In genomic region chr4:95267081-95267480, GRCh38 we compare ENCODE assay signal across 16 cellular contexts.
DNase-seq lines count a peak whose midpoint lies in the region; ATAC-seq and TF ChIP-seq lines count a peak whose summit lies in the region.
"Had no signal": no experiment of that assay in that cellular context is flagged by ENCODE, and none has a peak within 500 bp of the region (broad histone marks: within the 10 kb centered on the region; RNA-seq: fewer than 3 reads in every experiment).

No MANE protein-coding gene starts in this region.

- no peaks in the 10 kb centered on the region for H3K9me3 Mint-ChIP-seq in osteocyte (ENCODE audit: unreplicated experiment)
- H3K9me3 Mint-ChIP-seq in activated T-helper 1 cell treated with anti-CD3 and anti-CD28 coated beads, Interleukin-12 subunit alpha, Interleukin-12 subunit beta, Interleukin-2, Interleukin-4 antibody, amounts not matched to agents 30 ng/mL and 10 ng/mL and 1 ng/mL, durations not matched to agents 14 hours and 24 hours and 36 hours = no peaks in the 10 kb centered on the region

- peak overlapping the region; percentile 24; the same call in 1 of the 2 replicates for H3K4me3 ChIP-seq in GM23248
- no peak overlapping the region for H3K4me3 ChIP-seq in epithelial cell of esophagus (ENCODE audit: low read length)

- no peak overlapping the region for H3K9ac ChIP-seq in GM23248
- H3K9ac ChIP-seq: KMS-11 had no signal

- in situ Hi-C loops in GM23248 (cut with MboI) = no loop called here

- H3K27ac ChIP-seq in GM23248 = no peak overlapping the region
- H3K27ac ChIP-seq: KMS-11 had no signal

- ATAC-seq in SK-N-SH treated with all-trans-retinoic acid at 6 μM for 48 hours = peak; percentile 90
- no peak for ATAC-seq in HG03565 (IDR thresholded peaks at IDR 0.05; ENCODE audit: unreplicated experiment)

- H3F3A ChIP-seq in GM23248 (ENCODE audit: insufficient read depth) = no peaks in the 10 kb centered on the region

- no peaks in the 10 kb centered on the region for H3K27me3 Mint-ChIP-seq in osteocyte (ENCODE audit: unreplicated experiment)
- no peaks in the 10 kb centered on the region for H3K27me3 Mint-ChIP-seq in activated T-helper 1 cell treated with anti-CD3 and anti-CD28 coated beads, Interleukin-12 subunit alpha, Interleukin-12 subunit beta, Interleukin-2, Interleukin-4 antibody, amounts not matched to agents 30 ng/mL and 10 ng/mL and 1 ng/mL, durations not matched to agents 14 hours and 24 hours and 36 hours (ENCODE audit: insufficient read depth)

- H3K36me3 ChIP-seq in GM23248 (ENCODE audit: low read depth) = no peaks in the 10 kb centered on the region

- peak; percentile 68 for DNase-seq in GM23248
- peak; percentile 38 for DNase-seq in epithelial cell of esophagus (ENCODE audit: low read depth)
- no peak for DNase-seq in osteocyte (ENCODE audit: extremely low spot score, unreplicated experiment)
- DNase-seq in HuH-7.5 (ENCODE audit: low spot score) = no peak
- no peak for DNase-seq in activated T-helper 1 cell treated with anti-CD3 and anti-CD28 coated beads, Interleukin-12 subunit alpha, Interleukin-12 subunit beta, Interleukin-2, Interleukin-4 antibody, amounts not matched to agents 30 ng/mL and 10 ng/mL and 1 ng/mL, durations not matched to agents 14 hours and 24 hours and 36 hours (ENCODE audit: low spot score)
- no peak for DNase-seq in DMS114 treated with DMSO at 0.1 percent for 48 hours (lab: John Stamatoyannopoulos, UW; ENCODE audit: unreplicated experiment)
- DNase-seq: activated CD4-positive, alpha-beta T cell treated with anti-CD3 and anti-CD28 coated beads, Interleukin-2, amount 50 U/mL, for 48 hours; effector CD8-positive, alpha-beta T cell; GDM1; islet precursor cell; NCI-H1694; NCI-H526; stimulated activated CD4-positive, alpha-beta T cell treated with anti-CD3 and anti-CD28 coated beads, Interleukin-4, amount 100 ng/mL, for 24 hours had no signal

- peak overlapping the region; percentile 60 for H3K27ac Mint-ChIP-seq in osteocyte (ENCODE audit: unreplicated experiment)
- H3K27ac Mint-ChIP-seq in activated T-helper 1 cell treated with anti-CD3 and anti-CD28 coated beads, Interleukin-12 subunit alpha, Interleukin-12 subunit beta, Interleukin-2, Interleukin-4 antibody, amounts not matched to agents 30 ng/mL and 10 ng/mL and 1 ng/mL, durations not matched to agents 14 hours and 24 hours and 36 hours = no peak overlapping the region

- H3K36me3 Mint-ChIP-seq in osteocyte (ENCODE audit: unreplicated experiment) = no peaks in the 10 kb centered on the region
- H3K36me3 Mint-ChIP-seq in activated T-helper 1 cell treated with anti-CD3 and anti-CD28 coated beads, Interleukin-12 subunit alpha, Interleukin-12 subunit beta, Interleukin-2, Interleukin-4 antibody, amounts not matched to agents 30 ng/mL and 10 ng/mL and 1 ng/mL, durations not matched to agents 14 hours and 24 hours and 36 hours (ENCODE audit: low read depth) = no peaks in the 10 kb centered on the region

- TF ChIP-seq CTCF in epithelial cell of esophagus (IDR thresholded peaks at IDR 0.05; ENCODE audit: insufficient read depth, low read depth, low read length, missing control alignments) (no peak), osteocyte (IDR thresholded peaks at IDR 0.05) (no peak)

- H2AFZ ChIP-seq in GM23248 = no peak overlapping the region

- H3K79me2 ChIP-seq in GM23248 (ENCODE audit: insufficient read depth) = no peaks in the 10 kb centered on the region

- H3K4me2 ChIP-seq in GM23248 (ENCODE audit: unreplicated experiment) = peak overlapping the region; percentile 46
- H3K4me2 ChIP-seq: KMS-11 had no signal

- H3K4me1 ChIP-seq in GM23248 (ENCODE audit: insufficient read depth) = peaks cover 15% of the 10 kb centered on the region

- no peaks in the 10 kb centered on the region for H3K27me3 ChIP-seq in GM23248 (replicated peaks; ENCODE audit: insufficient read depth)

- H3K4me1 Mint-ChIP-seq in osteocyte (ENCODE audit: unreplicated experiment) = peaks cover 38% of the 10 kb centered on the region
- H3K4me1 Mint-ChIP-seq in activated T-helper 1 cell treated with anti-CD3 and anti-CD28 coated beads, Interleukin-12 subunit alpha, Interleukin-12 subunit beta, Interleukin-2, Interleukin-4 antibody, amounts not matched to agents 30 ng/mL and 10 ng/mL and 1 ng/mL, durations not matched to agents 14 hours and 24 hours and 36 hours (ENCODE audit: low read depth) = no peaks in the 10 kb centered on the region

- intact Hi-C loops in activated T-helper 1 cell treated with anti-CD3 and anti-CD28 coated beads, Interleukin-12 subunit alpha, Interleukin-12 subunit beta, Interleukin-2, Interleukin-4 antibody, amounts not matched to agents 30 ng/mL and 10 ng/mL and 1 ng/mL, durations not matched to agents 14 hours and 24 hours and 36 hours (cut with micrococcal nuclease) = no loop called here

- no peaks in the 10 kb centered on the region for H3K9me2 ChIP-seq in GM23248 (ENCODE audit: insufficient read depth)

- no peaks in the 10 kb centered on the region for H4K20me1 ChIP-seq in GM23248 (ENCODE audit: insufficient read depth)

- no peak overlapping the region for H3K4me3 Mint-ChIP-seq in osteocyte (ENCODE audit: unreplicated experiment)
- H3K4me3 Mint-ChIP-seq in activated T-helper 1 cell treated with anti-CD3 and anti-CD28 coated beads, Interleukin-12 subunit alpha, Interleukin-12 subunit beta, Interleukin-2, Interleukin-4 antibody, amounts not matched to agents 30 ng/mL and 10 ng/mL and 1 ng/mL, durations not matched to agents 14 hours and 24 hours and 36 hours = no peak overlapping the region

- no peaks in the 10 kb centered on the region for H3K9me3 ChIP-seq in GM23248 (ENCODE audit: low read depth)

TF ChIP-seq in SK-N-SH treated with all-trans-retinoic acid at 6 μM for 48 hours, 23 proteins besides CTCF, POLR2A, EP300 and RAD21:
- TF ChIP-seq ESRRG (CRISPR knock-in tag; IDR thresholded peaks at IDR 0.05) (no peak), ISL1 (CRISPR knock-in tag; IDR thresholded peaks at IDR 0.05) (0 out of 2 replicates have a peak, but pooled peaks have one; percentile 31)

Comparison
In these comparisons a context has a peak if more than half of its experiments do, and no peak if none do; other contexts are left out.
1. DNase-seq: peak in GM23248 (single experiment) and epithelial cell of esophagus (single experiment); none in osteocyte (single experiment), HuH-7.5 (single experiment), activated T-helper 1 cell treated with anti-CD3 and anti-CD28 coated beads, Interleukin-12 subunit alpha, Interleukin-12 subunit beta, Interleukin-2, Interleukin-4 antibody, amounts not matched to agents 30 ng/mL and 10 ng/mL and 1 ng/mL, durations not matched to agents 14 hours and 24 hours and 36 hours (single experiment) and DMS114 treated with DMSO at 0.1 percent for 48 hours (single experiment).